ENCODE assay signal across 27 cellular contexts in genomic region chr16:11478431-11479119, GRCh38.
"Had no signal": no experiment of that assay in that cellular context is flagged by ENCODE, and none has a peak within 500 bp of the region (broad histone marks: within the 10 kb centered on the region; RNA-seq: fewer than 3 reads in every experiment).

No MANE protein-coding gene starts in this region.

- H3K4me1 ChIP-seq: gastroesophageal sphincter had no signal

- FAIRE-seq: colon, endometrium, endothelial cell of umbilical vein had no signal

- H3K36me3 ChIP-seq: esophagus squamous epithelium, gastroesophageal sphincter had no signal

- DNase-seq: activated CD4-positive, alpha-beta memory T cell treated with anti-CD3 and anti-CD28 coated beads for 36 hours; activated CD4-positive, alpha-beta T cell treated with anti-CD3 and anti-CD28 coated beads for 36 hours; activated CD4-positive, alpha-beta T cell treated with anti-CD3 and anti-CD28 coated beads, Interleukin-2, amount 10 ng/mL, durations not matched to agents 24 days and 14 days; activated CD4-positive, CD25-positive, alpha-beta regulatory T cell; activated CD4-positive, CD25-positive, alpha-beta regulatory T cell treated with anti-CD3 and anti-CD28 coated beads, Interleukin-2, amount 50 U/mL, for 72 hours; activated CD8-positive, alpha-beta memory T cell treated with anti-CD3 and anti-CD28 coated beads, Interleukin-2, amount 10 ng/mL, durations not matched to agents 7 days and 5 days; activated CD8-positive, alpha-beta memory T cell treated with anti-CD3 and anti-CD28 coated beads, Interleukin-2, amount 50 U/mL, for 4 hours; activated CD8-positive, alpha-beta T cell treated with anti-CD3 and anti-CD28 coated beads, Interleukin-2, amount 10 ng/mL, durations not matched to agents 7 days and 5 days; activated gamma-delta T cell treated with Interleukin-2 at 50 U/mL for 16 hours; activated naive CD4-positive, alpha-beta T cell treated with anti-CD3 and anti-CD28 coated beads, Interleukin-2, amount 50 U/mL, for 16 hours; activated naive CD4-positive, alpha-beta T cell treated with Interleukin-2 at 50 U/mL for 16 hours; activated T-cell treated with anti-CD3 and anti-CD28 coated beads, Interleukin-2, amount 50 U/mL, for 1 hour; activated T-cell treated with anti-CD3 and anti-CD28 coated beads, Interleukin-2, amount 50 U/mL, for 48 hours; amniotic stem cell; anterior cingulate cortex; body of pancreas; caudate nucleus; cortex of kidney; effector CD8-positive, alpha-beta T cell; esophagus squamous epithelium; foreskin melanocyte; T-helper 2 cell had no signal

- H3K27ac ChIP-seq: body of pancreas, epithelial cell of prostate, esophagus squamous epithelium, gastroesophageal sphincter had no signal

- H3K4me3 ChIP-seq: body of pancreas, esophagus squamous epithelium, gastroesophageal sphincter had no signal

- H3K9me3 ChIP-seq: body of pancreas, gastroesophageal sphincter had no signal

- H3K27me3 ChIP-seq: body of pancreas, esophagus squamous epithelium had no signal
